17 cellular contexts compared by ENCODE assay signal in the genomic region with DNA sequence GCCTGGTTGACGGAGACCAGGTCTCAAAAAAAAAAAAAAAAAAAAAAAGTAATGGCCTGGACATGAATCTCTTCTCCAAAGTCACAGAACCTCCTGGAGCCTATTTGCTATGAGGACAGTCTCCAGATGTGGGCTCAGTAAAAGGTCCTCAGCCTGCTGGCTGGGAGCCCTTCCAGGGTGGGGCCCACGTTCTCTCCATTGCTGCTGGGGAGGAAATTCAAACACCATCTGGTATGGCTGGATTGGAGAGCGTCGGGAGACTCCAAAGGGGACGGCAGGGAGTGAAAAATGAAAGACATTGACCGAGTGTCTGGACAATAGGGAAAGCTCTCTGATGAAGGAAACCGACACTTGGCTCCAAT. TPM values are rescaled to one million over a fixed set of nuclear protein-coding genes. Genes with fewer than 3 reads are reported as not detected.
A peak's percentile ranks its signal among the peaks of the same experiment; 100 is the strongest.
DNase-seq lines count a peak whose midpoint lies in the region; ATAC-seq and TF ChIP-seq lines count a peak whose summit lies in the region.
"Had no signal": no experiment of that assay in that cellular context is flagged by ENCODE, and none has a peak within 500 bp of the region (broad histone marks: within the 10 kb centered on the region; RNA-seq: fewer than 3 reads in every experiment).

No MANE protein-coding gene starts in this region.

- intact Hi-C loops in activated CD4-positive, alpha-beta memory T cell treated with anti-CD3 and anti-CD28 coated beads for 36 hours (cut with micrococcal nuclease) = loop anchor here (2.0 kb wide), 3 partner anchors 29 to 79 kb away; a partner anchor contains a TSS

- H3K36me3 Mint-ChIP-seq in activated CD4-positive, alpha-beta memory T cell treated with anti-CD3 and anti-CD28 coated beads, Interleukin-2, amount 10 ng/mL, durations not matched to agents 7 days and 5 days (ENCODE audit: low read depth) = peaks cover 44% of the 10 kb centered on the region
- peaks cover 18% of the 10 kb centered on the region for H3K36me3 Mint-ChIP-seq in activated CD4-positive, alpha-beta memory T cell treated with anti-CD3 and anti-CD28 coated beads for 36 hours
- peaks cover 20% of the 10 kb centered on the region for H3K36me3 Mint-ChIP-seq in brain
- H3K36me3 Mint-ChIP-seq in naive B cell = no peaks in the 10 kb centered on the region
- no peaks in the 10 kb centered on the region for H3K36me3 Mint-ChIP-seq in type B pancreatic cell

- DNase-seq in activated CD4-positive, alpha-beta memory T cell treated with anti-CD3 and anti-CD28 coated beads, Interleukin-2, amount 10 ng/mL, durations not matched to agents 7 days and 5 days = no peak
- DNase-seq in activated CD4-positive, alpha-beta memory T cell treated with anti-CD3 and anti-CD28 coated beads for 36 hours = no peak
- DNase-seq in naive B cell (no peak), type B pancreatic cell (ENCODE audit: extremely low spot score, unreplicated experiment) (no peak), HK-2 (ENCODE audit: unreplicated experiment) (no peak)
- DNase-seq: COR-L47, EL, NCI-H1436, NCI-H2029, NCI-H2171, NCI-H446, NCI-H748 treated with DMSO at 0.1 percent for 48 hours, PC-9 had no signal

- H3K4me3 Mint-ChIP-seq in activated CD4-positive, alpha-beta memory T cell treated with anti-CD3 and anti-CD28 coated beads, Interleukin-2, amount 10 ng/mL, durations not matched to agents 7 days and 5 days = peak overlapping the region; percentile 8
- no peak overlapping the region for H3K4me3 Mint-ChIP-seq in activated CD4-positive, alpha-beta memory T cell treated with anti-CD3 and anti-CD28 coated beads for 36 hours
- H3K4me3 Mint-ChIP-seq in brain = peak overlapping the region in 4 of 5 experiments; percentile 26 to 89 (median 46)
- no peak overlapping the region for H3K4me3 Mint-ChIP-seq in naive B cell
- H3K4me3 Mint-ChIP-seq in type B pancreatic cell = peak overlapping the region; percentile 28

- peaks cover 47% of the 10 kb centered on the region for H3K4me1 Mint-ChIP-seq in activated CD4-positive, alpha-beta memory T cell treated with anti-CD3 and anti-CD28 coated beads, Interleukin-2, amount 10 ng/mL, durations not matched to agents 7 days and 5 days
- H3K4me1 Mint-ChIP-seq in activated CD4-positive, alpha-beta memory T cell treated with anti-CD3 and anti-CD28 coated beads for 36 hours (ENCODE audit: low read depth) = peaks cover 35% of the 10 kb centered on the region
- H3K4me1 Mint-ChIP-seq in brain = peaks cover 47% of the 10 kb centered on the region
- peaks cover 7 to 16% (median 10%) of the 10 kb centered on the region in 3 donors for H3K4me1 Mint-ChIP-seq in naive B cell
- peaks cover 26% of the 10 kb centered on the region for H3K4me1 Mint-ChIP-seq in type B pancreatic cell (ENCODE audit: unreplicated experiment)

- CTCF ChIA-PET in activated CD4-positive, alpha-beta memory T cell treated with anti-CD3 and anti-CD28 coated beads, Interleukin-2, amount 10 ng/mL, durations not matched to agents 7 days and 5 days (lab: Charles Lee) = interaction anchor here (0.6 to 1.4 kb wide), 2 partner anchors 14 to 42 kb away, joined by 3 to 5 read pairs; no protein-coding TSS in a partner anchor
- CTCF ChIA-PET in activated CD4-positive, alpha-beta memory T cell treated with anti-CD3 and anti-CD28 coated beads for 36 hours (lab: Charles Lee) = interaction anchor here (0.8 to 1.3 kb wide), 2 partner anchors 24 to 87 kb away, joined by 4 to 9 read pairs; a partner anchor contains a TSS

- no peaks in the 10 kb centered on the region for H3K27me3 Mint-ChIP-seq in activated CD4-positive, alpha-beta memory T cell treated with anti-CD3 and anti-CD28 coated beads, Interleukin-2, amount 10 ng/mL, durations not matched to agents 7 days and 5 days
- H3K27me3 Mint-ChIP-seq in activated CD4-positive, alpha-beta memory T cell treated with anti-CD3 and anti-CD28 coated beads for 36 hours = no peaks in the 10 kb centered on the region
- H3K27me3 Mint-ChIP-seq in brain (peaks cover 4% of the 10 kb centered on the region), naive B cell (no peaks in the 10 kb centered on the region), type B pancreatic cell (no peaks in the 10 kb centered on the region)

- no peaks in the 10 kb centered on the region for H3K9me3 Mint-ChIP-seq in activated CD4-positive, alpha-beta memory T cell treated with anti-CD3 and anti-CD28 coated beads, Interleukin-2, amount 10 ng/mL, durations not matched to agents 7 days and 5 days
- no peaks in the 10 kb centered on the region for H3K9me3 Mint-ChIP-seq in activated CD4-positive, alpha-beta memory T cell treated with anti-CD3 and anti-CD28 coated beads for 36 hours
- peaks cover 0 to 4% (median 0%) of the 10 kb centered on the region in 5 experiments for H3K9me3 Mint-ChIP-seq in brain
- no peaks in the 10 kb centered on the region for H3K9me3 Mint-ChIP-seq in naive B cell
- H3K9me3 Mint-ChIP-seq in type B pancreatic cell = no peaks in the 10 kb centered on the region

- POLR2A ChIA-PET in activated CD4-positive, alpha-beta memory T cell treated with anti-CD3 and anti-CD28 coated beads, Interleukin-2, amount 10 ng/mL, durations not matched to agents 7 days and 5 days (lab: Charles Lee) = interaction anchor here (1.0 to 10.6 kb wide), 4 partner anchors 17 to 85 kb away, joined by 3 to 118 read pairs (median 18); no protein-coding TSS in a partner anchor
- POLR2A ChIA-PET in activated CD4-positive, alpha-beta memory T cell treated with anti-CD3 and anti-CD28 coated beads for 36 hours (lab: Charles Lee) = interaction anchor here (0.6 kb wide), 1 partner anchor 46 kb away, joined by 3 read pairs; no protein-coding TSS in a partner anchor

- no peak overlapping the region for H3K27ac Mint-ChIP-seq in activated CD4-positive, alpha-beta memory T cell treated with anti-CD3 and anti-CD28 coated beads, Interleukin-2, amount 10 ng/mL, durations not matched to agents 7 days and 5 days
- H3K27ac Mint-ChIP-seq in activated CD4-positive, alpha-beta memory T cell treated with anti-CD3 and anti-CD28 coated beads for 36 hours = no peak overlapping the region
- peak overlapping the region in 3 of 5 experiments; percentile 60 to 99 (median 97) for H3K27ac Mint-ChIP-seq in brain
- H3K27ac Mint-ChIP-seq in naive B cell = peak overlapping the region in 5 of 6 donors; percentile 44 to 97 (median 94)
- no peak overlapping the region for H3K27ac Mint-ChIP-seq in type B pancreatic cell

- TF ChIP-seq CTCF in brain (conservative IDR thresholded peaks at IDR 0.05) (no peak), type B pancreatic cell (conservative IDR thresholded peaks at IDR 0.05) (no peak)

- no peak for ATAC-seq in naive B cell (ENCODE audit: low read depth in 2 of 2)
- no peak for ATAC-seq in GM18861 (IDR thresholded peaks at IDR 0.05; ENCODE audit: unreplicated experiment)
- no peak for ATAC-seq in GM19035 (IDR thresholded peaks at IDR 0.05; ENCODE audit: unreplicated experiment)
- ATAC-seq: A549 had no signal

RNA-seq across cellular contexts. Expression of a gene that starts 1.3 kb away (rescaled TPM):
- 10 to 100 TPM; 49.0 to 55.6 TPM for total RNA-seq in activated CD4-positive, alpha-beta memory T cell treated with anti-CD3 and anti-CD28 coated beads, Interleukin-2, amount 10 ng/mL, durations not matched to agents 7 days and 5 days
- total RNA-seq in activated CD4-positive, alpha-beta memory T cell treated with anti-CD3 and anti-CD28 coated beads for 36 hours = 10 to 100 TPM; 44.9 to 45.7 TPM
- polyA plus RNA-seq in brain (ENCODE audit: insufficient read depth, low read depth, low replicate concordance) (5.2 TPM), naive B cell (ENCODE audit: low read depth in 6 of 6) (under 1 TPM in 2 of 6 donors, not detected in 4; 0.26 to 0.31 TPM)
- 2.1 and 10.9 TPM in 2 replicates for total RNA-seq in type B pancreatic cell (ENCODE audit: low replicate concordance)

RNA-seq across cellular contexts. Expression of a gene that starts 8.2 kb away (rescaled TPM):
- total RNA-seq in activated CD4-positive, alpha-beta memory T cell treated with anti-CD3 and anti-CD28 coated beads, Interleukin-2, amount 10 ng/mL, durations not matched to agents 7 days and 5 days = 10 to 100 TPM; 43.2 to 46.2 TPM
- 10 to 100 TPM; 32.5 to 33.1 TPM for total RNA-seq in activated CD4-positive, alpha-beta memory T cell treated with anti-CD3 and anti-CD28 coated beads for 36 hours
- polyA plus RNA-seq in brain (ENCODE audit: insufficient read depth, low read depth, low replicate concordance) (17.6 TPM), naive B cell (ENCODE audit: low read depth in 6 of 6) (10 to 100 TPM in 2 of 6 donors, 1 to 10 TPM in 4; 6.1 to 13.0 (median 8.4) TPM)
- total RNA-seq in type B pancreatic cell (ENCODE audit: low replicate concordance) = 25.7 and 56.5 TPM in 2 replicates

RNA-seq across cellular contexts. Expression of a gene that starts 23.6 kb away (rescaled TPM):
- total RNA-seq in activated CD4-positive, alpha-beta memory T cell treated with anti-CD3 and anti-CD28 coated beads, Interleukin-2, amount 10 ng/mL, durations not matched to agents 7 days and 5 days = 100 to 1,000 TPM; 111 to 112 TPM
- 10 to 100 TPM; 78.6 to 79.4 TPM for total RNA-seq in activated CD4-positive, alpha-beta memory T cell treated with anti-CD3 and anti-CD28 coated beads for 36 hours
- polyA plus RNA-seq in brain (ENCODE audit: insufficient read depth, low read depth, low replicate concordance) (13.6 TPM), naive B cell (ENCODE audit: low read depth in 6 of 6) (10 to 100 TPM; 41.4 to 79.9 (median 49.1) TPM)
- total RNA-seq in type B pancreatic cell (ENCODE audit: low replicate concordance) = 15.3 and 15.9 TPM in 2 replicates

RNA-seq across cellular contexts. Expression of a gene that starts 43.6 kb away (rescaled TPM):
- total RNA-seq in activated CD4-positive, alpha-beta memory T cell treated with anti-CD3 and anti-CD28 coated beads, Interleukin-2, amount 10 ng/mL, durations not matched to agents 7 days and 5 days = 100 to 1,000 TPM; 102 to 107 TPM
- total RNA-seq in activated CD4-positive, alpha-beta memory T cell treated with anti-CD3 and anti-CD28 coated beads for 36 hours = 10 to 100 TPM; 66.6 to 69.2 TPM
- polyA plus RNA-seq in brain (ENCODE audit: insufficient read depth, low read depth, low replicate concordance) (27.4 TPM), naive B cell (ENCODE audit: low read depth in 6 of 6) (10 to 100 TPM; 13.2 to 59.0 (median 17.5) TPM)
- 80.8 and 85.7 TPM in 2 replicates for total RNA-seq in type B pancreatic cell (ENCODE audit: low replicate concordance)

RNA-seq across cellular contexts. Expression of a gene that starts 48.8 kb away (rescaled TPM):
- total RNA-seq in activated CD4-positive, alpha-beta memory T cell treated with anti-CD3 and anti-CD28 coated beads, Interleukin-2, amount 10 ng/mL, durations not matched to agents 7 days and 5 days = 100 to 1,000 TPM; 105 to 108 TPM
- 10 to 100 TPM; 76.0 to 77.0 TPM for total RNA-seq in activated CD4-positive, alpha-beta memory T cell treated with anti-CD3 and anti-CD28 coated beads for 36 hours
- 5.8 TPM for polyA plus RNA-seq in brain (ENCODE audit: insufficient read depth, low read depth, low replicate concordance)
- 10 to 100 TPM; 29.2 to 66.9 (median 37.4) TPM for polyA plus RNA-seq in naive B cell (ENCODE audit: low read depth in 6 of 6)
- total RNA-seq in type B pancreatic cell (ENCODE audit: low replicate concordance) = 10.6 and 11.2 TPM in 2 replicates

Comparison
In these comparisons a context has a peak if more than half of its experiments do, and no peak if none do; other contexts are left out.
1. H3K4me3 Mint-ChIP-seq: peak in activated CD4-positive, alpha-beta memory T cell treated with anti-CD3 and anti-CD28 coated beads, Interleukin-2, amount 10 ng/mL, durations not matched to agents 7 days and 5 days (single experiment), brain (4 of 5) and type B pancreatic cell (single experiment); none in activated CD4-positive, alpha-beta memory T cell treated with anti-CD3 and anti-CD28 coated beads for 36 hours (single experiment) and naive B cell (0 of 8).
2. H3K27ac Mint-ChIP-seq: peak in brain (3 of 5) and naive B cell (5 of 6); none in activated CD4-positive, alpha-beta memory T cell treated with anti-CD3 and anti-CD28 coated beads, Interleukin-2, amount 10 ng/mL, durations not matched to agents 7 days and 5 days (single experiment), activated CD4-positive, alpha-beta memory T cell treated with anti-CD3 and anti-CD28 coated beads for 36 hours (single experiment) and type B pancreatic cell (single experiment).